ENCODE assay signal across 12 cellular contexts in genomic region chr4:185865901-185866328, GRCh38. TPM values are rescaled to one million over a fixed set of nuclear protein-coding genes. Genes with fewer than 3 reads are reported as not detected.
DNase-seq lines count a peak whose midpoint lies in the region; ATAC-seq, FAIRE-seq and TF ChIP-seq lines count a peak whose summit lies in the region.
"Had no signal": no experiment of that assay in that cellular context is flagged by ENCODE, and none has a peak within 500 bp of the region (broad histone marks: within the 10 kb centered on the region; RNA-seq: fewer than 3 reads in every experiment).

No MANE protein-coding gene starts in this region.

- peaks cover 2% of the 10 kb centered on the region for H3K36me3 Mint-ChIP-seq in astrocyte (ENCODE audit: low read depth, unreplicated experiment)

- H3K27ac ChIP-seq in astrocyte (ENCODE audit: low read depth, low read length), result peak overlapping the region; percentile 11
- peak overlapping the region; percentile 56 to 94 (median 77) for H3K27ac ChIP-seq in heart left ventricle

- H3K4me2 ChIP-seq in astrocyte (ENCODE audit: low read length), result peak overlapping the region; percentile 28

- TF ChIP-seq POLR2A in heart left ventricle (IDR thresholded peaks at IDR 0.05), result no peak

- peaks cover 2% of the 10 kb centered on the region for H3K27me3 Mint-ChIP-seq in astrocyte (ENCODE audit: low read depth, unreplicated experiment)

- TF ChIP-seq CTCF in astrocyte (IDR thresholded peaks at IDR 0.05; ENCODE audit: insufficient read depth, low read depth, low read length) (no peak), heart left ventricle (IDR thresholded peaks at IDR 0.05) (no peak)

- 42 to 63% (median 52%) methylated on average over 4 of the region's 4 CpGs for WGBS in heart left ventricle, 4 donors

- DNase-seq in HTR-8/SVneo (ENCODE audit: insufficient read length, low spot score), result peak; percentile 23
- peak; percentile 86 for DNase-seq in astrocyte (ENCODE audit: low read depth)
- DNase-seq in heart left ventricle, result peak in 2 of 5 donors; percentile 39 to 61
- peak; percentile 25 for DNase-seq in stromal cell of bone marrow (ENCODE audit: low read depth)
- DNase-seq in activated naive CD4-positive, alpha-beta T cell treated with Interleukin-2 at 50 U/mL for 16 hours, result no peak
- no peak for DNase-seq in hepatic stellate cell (ENCODE audit: low spot score)
- DNase-seq: NCI-H1105, posterior cingulate gyrus had no signal

- H4K20me1 ChIP-seq in astrocyte (ENCODE audit: insufficient read depth, low read length), result no peaks in the 10 kb centered on the region

- peak overlapping the region; percentile 24 for H2AFZ ChIP-seq in astrocyte (ENCODE audit: low read depth, low read length)

- intact Hi-C loops in heart left ventricle (cut with DNase I), result loop anchor here in 1 of 10 donors (5.0 kb wide), 2 partner anchors 131 to 151 kb away; no protein-coding TSS in a partner anchor

- H3K9ac ChIP-seq in astrocyte (ENCODE audit: low read length), result peak overlapping the region; percentile 19

- ATAC-seq in heart left ventricle, result peak; percentile 62 to 79 (median 72)
- no peak for ATAC-seq in HG03439 (IDR thresholded peaks at IDR 0.05; ENCODE audit: unreplicated experiment)
- ATAC-seq: activated T-helper 17 cell treated with anti-CD3 and anti-CD28 coated beads, Interleukin-2, amount 50 U/mL, for 72 hours; Panc1 had no signal

- H3K4me3 ChIP-seq in astrocyte (ENCODE audit: insufficient read depth, low read depth, low read length) (no peak overlapping the region), heart left ventricle (no peak overlapping the region)

- H3K4me3 Mint-ChIP-seq in astrocyte (ENCODE audit: unreplicated experiment), result no peak overlapping the region
- H3K4me3 Mint-ChIP-seq: activated T-helper 17 cell treated with anti-CD3 and anti-CD28 coated beads, Interleukin-2, amount 50 U/mL, for 72 hours had no signal

- H3K9me3 Mint-ChIP-seq in astrocyte (ENCODE audit: unreplicated experiment), result peaks cover 2% of the 10 kb centered on the region
- H3K9me3 Mint-ChIP-seq: activated T-helper 17 cell treated with anti-CD3 and anti-CD28 coated beads, Interleukin-2, amount 50 U/mL, for 72 hours had no signal

- H3K36me3 ChIP-seq in astrocyte (ENCODE audit: insufficient read depth, low read length) (no peaks in the 10 kb centered on the region), heart left ventricle (no peaks in the 10 kb centered on the region)

- H3K9me3 ChIP-seq in astrocyte (ENCODE audit: insufficient read depth, low read depth, low read length) (no peaks in the 10 kb centered on the region), heart left ventricle (no peaks in the 10 kb centered on the region)

- peaks cover 9% of the 10 kb centered on the region for H3K4me1 ChIP-seq in astrocyte (ENCODE audit: insufficient read depth, low read length)
- peaks cover 0 to 59% (median 7%) of the 10 kb centered on the region in 12 donors for H3K4me1 ChIP-seq in heart left ventricle

- H3K27me3 ChIP-seq in astrocyte (ENCODE audit: insufficient read depth, low read length) (no peaks in the 10 kb centered on the region), heart left ventricle (no peaks in the 10 kb centered on the region)

- no peaks in the 10 kb centered on the region for H3K79me2 ChIP-seq in astrocyte (ENCODE audit: insufficient read depth, low read length)

- FAIRE-seq in HTR-8/SVneo (lab: Jason Lieb, UNC) (no peak), astrocyte (lab: Jason Lieb, UNC) (no peak)
- FAIRE-seq: H1 had no signal

- peaks cover 10% of the 10 kb centered on the region for H3K4me1 Mint-ChIP-seq in astrocyte (ENCODE audit: low read depth, unreplicated experiment)
- H3K4me1 Mint-ChIP-seq: activated T-helper 17 cell treated with anti-CD3 and anti-CD28 coated beads, Interleukin-2, amount 50 U/mL, for 72 hours had no signal

- no peak overlapping the region for H3K27ac Mint-ChIP-seq in astrocyte (ENCODE audit: unreplicated experiment)
- H3K27ac Mint-ChIP-seq: activated T-helper 17 cell treated with anti-CD3 and anti-CD28 coated beads, Interleukin-2, amount 50 U/mL, for 72 hours had no signal

RNA-seq across cellular contexts. Expression of gene SORBS2, which starts 53.9 kb away (rescaled TPM):
- total RNA-seq in astrocyte, result 96.1 and 97.4 TPM in 2 replicates
- 1,000 to 10,000 TPM in 7 of 9 donors, 100 to 1,000 TPM in 2; 966 to 2,158 (median 1,443) TPM for total RNA-seq in heart left ventricle
- 100 to 1,000 TPM; 254 to 473 TPM for polyA plus RNA-seq in heart left ventricle
- total RNA-seq: activated T-helper 17 cell treated with anti-CD3 and anti-CD28 coated beads, Interleukin-2, amount 50 U/mL, for 72 hours had no signal

Comparison
In these comparisons a context has a peak if more than half of its experiments do, and no peak if none do; other contexts are left out.
1. DNase-seq: peak in HTR-8/SVneo (single experiment), astrocyte (single experiment) and stromal cell of bone marrow (single experiment); none in activated naive CD4-positive, alpha-beta T cell treated with Interleukin-2 at 50 U/mL for 16 hours (single experiment) and hepatic stellate cell (single experiment).